In genomic region chr4:70559216-70559830, GRCh38 we compare ENCODE assay signal across 8 cellular contexts. TPM values are rescaled to one million over a fixed set of nuclear protein-coding genes. Genes with fewer than 3 reads are reported as not detected.
DNase-seq lines count a peak whose midpoint lies in the region; ATAC-seq and TF ChIP-seq lines count a peak whose summit lies in the region.

No MANE protein-coding gene starts in this region.

- ATAC-seq in WTC11 (peak; percentile 68), esophagus mucosa (peak; percentile 58), GM18498 (IDR thresholded peaks at IDR 0.05; ENCODE audit: unreplicated experiment) (no peak)

- POLR2A ChIA-PET in WTC11 (lab: Charles Lee), result no interaction called here

- CTCF ChIA-PET in WTC11 (lab: Charles Lee), result interaction anchor here (0.6 to 1.3 kb wide), 7 partner anchors 11 to 875 kb away, joined by 3 to 6 read pairs (median 4); no protein-coding TSS in a partner anchor

- no peaks in the 10 kb centered on the region for H3K27me3 ChIP-seq in H7 (ENCODE audit: control insufficient read depth, insufficient read depth, low read length)

- H3K27ac Mint-ChIP-seq in activated T-cell treated with anti-CD3 and anti-CD28 coated beads, Interleukin-2, amount 50 U/mL, for 24 hours, result no peak overlapping the region
- no peak overlapping the region for H3K27ac Mint-ChIP-seq in WTC11
- no peak overlapping the region for H3K27ac Mint-ChIP-seq in neural crest cell (ENCODE audit: unreplicated experiment)

- H3K4me3 ChIP-seq in H7 (ENCODE audit: insufficient read depth, low read depth, low read length), result no peak overlapping the region

- H3K9me3 Mint-ChIP-seq in activated T-cell treated with anti-CD3 and anti-CD28 coated beads, Interleukin-2, amount 50 U/mL, for 24 hours, result peaks cover 2% of the 10 kb centered on the region
- peaks cover 7% of the 10 kb centered on the region for H3K9me3 Mint-ChIP-seq in WTC11
- no peaks in the 10 kb centered on the region for H3K9me3 Mint-ChIP-seq in neural crest cell

- H3K27me3 Mint-ChIP-seq in activated T-cell treated with anti-CD3 and anti-CD28 coated beads, Interleukin-2, amount 50 U/mL, for 24 hours, result no peaks in the 10 kb centered on the region
- H3K27me3 Mint-ChIP-seq in WTC11 (ENCODE audit: low read depth) (no peaks in the 10 kb centered on the region), neural crest cell (ENCODE audit: low read depth) (no peaks in the 10 kb centered on the region)

- H3K36me3 Mint-ChIP-seq in activated T-cell treated with anti-CD3 and anti-CD28 coated beads, Interleukin-2, amount 50 U/mL, for 24 hours (ENCODE audit: low read depth), result no peaks in the 10 kb centered on the region
- no peaks in the 10 kb centered on the region for H3K36me3 Mint-ChIP-seq in WTC11
- H3K36me3 Mint-ChIP-seq in neural crest cell (ENCODE audit: low read depth), result no peaks in the 10 kb centered on the region

- DNase-seq in activated T-cell treated with anti-CD3 and anti-CD28 coated beads for 1 hour (ENCODE audit: low read depth), result peak; percentile 13
- DNase-seq in activated T-cell treated with anti-CD3 and anti-CD28 coated beads, Interleukin-2, amount 50 U/mL, for 24 hours, result no peak
- peak; percentile 55 for DNase-seq in H7
- DNase-seq in NCI-H1417 (lab: John Stamatoyannopoulos, UW), result peak; percentile 29 to 81 (median 44)
- DNase-seq in WTC11 (ENCODE audit: low spot score), result peak; percentile 49
- DNase-seq in neural crest cell (ENCODE audit: low read depth, low spot score), result peak; percentile 60

- H3K36me3 ChIP-seq in H7 (replicated peaks; ENCODE audit: control insufficient read depth, insufficient read depth, low read length), result no peaks in the 10 kb centered on the region

- H3K4me1 Mint-ChIP-seq in activated T-cell treated with anti-CD3 and anti-CD28 coated beads, Interleukin-2, amount 50 U/mL, for 24 hours (ENCODE audit: low read depth), result peaks cover 8% of the 10 kb centered on the region
- H3K4me1 Mint-ChIP-seq in WTC11 (peaks cover 8% of the 10 kb centered on the region), neural crest cell (no peaks in the 10 kb centered on the region)

- TF ChIP-seq CTCF in WTC11 (IDR thresholded peaks at IDR 0.05) (peak; percentile 49), neural crest cell (conservative IDR thresholded peaks at IDR 0.05) (peak; percentile 81)

- H3K4me3 Mint-ChIP-seq in activated T-cell treated with anti-CD3 and anti-CD28 coated beads, Interleukin-2, amount 50 U/mL, for 24 hours, result no peak overlapping the region
- H3K4me3 Mint-ChIP-seq in WTC11, result no peak overlapping the region
- no peak overlapping the region for H3K4me3 Mint-ChIP-seq in neural crest cell

TF ChIP-seq in WTC11, 78 proteins besides CTCF, POLR2A, EP300 and RAD21:
- no peak for TF ChIP-seq ZSCAN18 (CRISPR knock-in tag; IDR thresholded peaks at IDR 0.05)
- no peak for TF ChIP-seq NR2C2 (CRISPR knock-in tag; IDR thresholded peaks at IDR 0.05)
- TF ChIP-seq GRHL2 (CRISPR knock-in tag; IDR thresholded peaks at IDR 0.05; ENCODE audit: insufficient replicate concordance, severe bottlenecking), result no peak
- TF ChIP-seq CREB1 (CRISPR knock-in tag; IDR thresholded peaks at IDR 0.05), result no peak
- TF ChIP-seq NFYB (CRISPR knock-in tag; conservative IDR thresholded peaks at IDR 0.05; ENCODE audit: low read depth), result no peak
- TF ChIP-seq ATF1 (CRISPR knock-in tag; IDR thresholded peaks at IDR 0.05), result no peak
- TF ChIP-seq ETV6 (CRISPR knock-in tag; IDR thresholded peaks at IDR 0.05), result no peak
- TF ChIP-seq IRF1 (CRISPR knock-in tag; IDR thresholded peaks at IDR 0.05), result no peak
- no peak for TF ChIP-seq AFF4 (CRISPR knock-in tag; IDR thresholded peaks at IDR 0.05; ENCODE audit: borderline replicate concordance)
- TF ChIP-seq E2F4 (CRISPR knock-in tag; IDR thresholded peaks at IDR 0.05; ENCODE audit: borderline replicate concordance, low read depth), result no peak
- no peak for TF ChIP-seq E2F1 (CRISPR knock-in tag; IDR thresholded peaks at IDR 0.05)
- no peak for TF ChIP-seq SMAD3 (CRISPR knock-in tag; IDR thresholded peaks at IDR 0.05; ENCODE audit: borderline replicate concordance)
- no peak for TF ChIP-seq TP53 (CRISPR knock-in tag; IDR thresholded peaks at IDR 0.05)
- no peak for TF ChIP-seq TCF7 (CRISPR knock-in tag; IDR thresholded peaks at IDR 0.05; ENCODE audit: low read depth)
- no peak for TF ChIP-seq SMAD4 (CRISPR knock-in tag; IDR thresholded peaks at IDR 0.05)
- TF ChIP-seq ZNF423 (CRISPR knock-in tag; IDR thresholded peaks at IDR 0.05), result no peak

RNA-seq across cellular contexts. Expression of gene AMBN, which starts 32.7 kb away (rescaled TPM):
- total RNA-seq in H7 (2014; rRNA removed; shearing (Covaris generic)), result not detected in 2 replicates
- not detected in 3 replicates for total RNA-seq in WTC11 (2021)
- total RNA-seq in esophagus mucosa, result not detected
- total RNA-seq in neural crest cell, result not detected in 2 replicates

RNA-seq across cellular contexts. Expression of gene AMTN, which starts 41.0 kb away (rescaled TPM):
- total RNA-seq in H7 (2014; rRNA removed; shearing (Covaris generic)), result not detected in 2 replicates
- not detected in 3 replicates for total RNA-seq in WTC11 (2021)
- not detected for total RNA-seq in esophagus mucosa
- not detected in 2 replicates for total RNA-seq in neural crest cell
